In genomic region chr10:132961-133898, GRCh38 we compare ENCODE assay signal across 10 cellular contexts. TPM values are rescaled to one million over a fixed set of nuclear protein-coding genes. Genes with fewer than 3 reads are reported as not detected.
A peak's percentile ranks its signal among the peaks of the same experiment; 100 is the strongest.
DNase-seq lines count a peak whose midpoint lies in the region; ATAC-seq, FAIRE-seq and TF ChIP-seq lines count a peak whose summit lies in the region.
"Had no signal": no experiment of that assay in that cellular context is flagged by ENCODE, and none has a peak within 500 bp of the region (broad histone marks: within the 10 kb centered on the region; RNA-seq: fewer than 3 reads in every experiment).

No MANE protein-coding gene starts in this region.

- H2AFZ ChIP-seq in keratinocyte (ENCODE audit: control insufficient read depth, low read length) = no peak overlapping the region

- peaks cover 33% of the 10 kb centered on the region for H3K4me1 Mint-ChIP-seq in activated naive CD8-positive, alpha-beta T cell treated with anti-CD3 and anti-CD28 coated beads, Interleukin-2, amount 10 ng/mL, durations not matched to agents 7 days and 5 days

- no peak for ATAC-seq in activated naive CD8-positive, alpha-beta T cell treated with anti-CD3 and anti-CD28 coated beads, Interleukin-2, amount 10 ng/mL, durations not matched to agents 7 days and 5 days (ENCODE audit: low read depth)
- ATAC-seq in HG03460 (IDR thresholded peaks at IDR 0.05; ENCODE audit: unreplicated experiment) (no peak), HG03045 (IDR thresholded peaks at IDR 0.05; ENCODE audit: unreplicated experiment) (no peak)

- CTCF ChIA-PET in AG04450 (lab: Charles Lee) (interaction anchor here (1.4 kb wide), 1 partner anchor 57 kb away, joined by 4 read pairs; no protein-coding TSS in a partner anchor), HEK293T (lab: Yijun Ruan, JAX) (interaction anchor here (0.7 kb wide), 1 partner anchor 57 kb away, joined by 3 read pairs; no protein-coding TSS in a partner anchor)

- peaks cover 7% of the 10 kb centered on the region for H4K20me1 ChIP-seq in keratinocyte (ENCODE audit: control insufficient read depth, extremely low read depth, insufficient read depth, low read length)

- H3K27me3 ChIP-seq in AG04450 (ENCODE audit: control insufficient read depth, insufficient read depth, low read length) (no peaks in the 10 kb centered on the region), keratinocyte (ENCODE audit: control insufficient read depth, extremely low read depth, insufficient read depth, low read length) (no peaks in the 10 kb centered on the region)

- no peaks in the 10 kb centered on the region for H3K36me3 ChIP-seq in keratinocyte (ENCODE audit: control insufficient read depth in 2 of 2, extremely low read depth in 1 of 2, insufficient read depth in 2 of 2, low read length in 2 of 2)
- H3K36me3 ChIP-seq: neutrophil had no signal

- H3K27ac ChIP-seq in AG04450 (ENCODE audit: low read depth, low read length) (no peak overlapping the region), keratinocyte (ENCODE audit: control insufficient read depth, insufficient read depth, low read length) (no peak overlapping the region)
- H3K27ac ChIP-seq: neutrophil had no signal

- H3K4me2 ChIP-seq in keratinocyte (ENCODE audit: control insufficient read depth, extremely low read depth, insufficient read depth, low read depth, low read length) = peak overlapping the region; percentile 98

- no peak overlapping the region for H3K27ac Mint-ChIP-seq in activated naive CD8-positive, alpha-beta T cell treated with anti-CD3 and anti-CD28 coated beads, Interleukin-2, amount 10 ng/mL, durations not matched to agents 7 days and 5 days

- H3K4me3 Mint-ChIP-seq in activated naive CD8-positive, alpha-beta T cell treated with anti-CD3 and anti-CD28 coated beads, Interleukin-2, amount 10 ng/mL, durations not matched to agents 7 days and 5 days = peak overlapping the region; percentile 87

- H3K79me2 ChIP-seq in keratinocyte (ENCODE audit: control insufficient read depth, insufficient read depth, low read length) = peaks cover 24% of the 10 kb centered on the region

- H3K9me1 ChIP-seq in keratinocyte (ENCODE audit: control insufficient read depth, extremely low read depth, insufficient read depth, low read length) = peaks cover 5% of the 10 kb centered on the region

- peaks cover 2% of the 10 kb centered on the region for H3K27me3 Mint-ChIP-seq in activated naive CD8-positive, alpha-beta T cell treated with anti-CD3 and anti-CD28 coated beads, Interleukin-2, amount 10 ng/mL, durations not matched to agents 7 days and 5 days

- H3K36me3 Mint-ChIP-seq in activated naive CD8-positive, alpha-beta T cell treated with anti-CD3 and anti-CD28 coated beads, Interleukin-2, amount 10 ng/mL, durations not matched to agents 7 days and 5 days = no peaks in the 10 kb centered on the region

- H3K4me3 ChIP-seq in AG04450 (ENCODE audit: low read depth, low read length) (peak overlapping the region; percentile 89), keratinocyte (ENCODE audit: control insufficient read depth in 2 of 3, extremely low read depth in 1 of 3, insufficient read depth in 2 of 3, low read depth in 1 of 3, low read length in 3 of 3) (peak overlapping the region in 2 of 3 experiments; percentile 2 to 69)

- no peak for FAIRE-seq in keratinocyte (lab: Jason Lieb, UNC)
- FAIRE-seq: TTC549 had no signal

- TF ChIP-seq CTCF in AG04450 (IDR thresholded peaks at IDR 0.05; ENCODE audit: low read depth, low read length) = no peak
- TF ChIP-seq CTCF in keratinocyte (optimal IDR thresholded peaks at IDR 0.05 in 1 of 3, IDR thresholded peaks at IDR 0.05 in 1 of 3, conservative IDR thresholded peaks at IDR 0.05 in 1 of 3; ENCODE audit: extremely low read depth in 1 of 3, insufficient read depth in 2 of 3, low read length in 3 of 3) = no peak

- H3K4me1 ChIP-seq in keratinocyte (ENCODE audit: control insufficient read depth, extremely low read depth, insufficient read depth, low read length) = peaks cover 31% of the 10 kb centered on the region

- dilution Hi-C loops in keratinocyte (cut with MboI; ENCODE audit: extremely low pct_ligation_motif_present, low sequenced_read_pairs) = no loop called here

- H3K9me3 ChIP-seq in AG04450 (ENCODE audit: control insufficient read depth, insufficient read depth, low read length) (no peaks in the 10 kb centered on the region; the same call in 1 of the 2 replicates), keratinocyte (ENCODE audit: control insufficient read depth, low read depth, low read length) (no peaks in the 10 kb centered on the region)
- H3K9me3 ChIP-seq: neutrophil had no signal

- POLR2A ChIA-PET in AG04450 (lab: Yijun Ruan, JAX) (no interaction called here), HEK293T (lab: Yijun Ruan, JAX) (no interaction called here)
- POLR2A ChIA-PET in activated naive CD8-positive, alpha-beta T cell treated with anti-CD3 and anti-CD28 coated beads, Interleukin-2, amount 10 ng/mL, durations not matched to agents 7 days and 5 days (lab: Charles Lee) = no interaction called here

- H3K9me3 Mint-ChIP-seq in activated naive CD8-positive, alpha-beta T cell treated with anti-CD3 and anti-CD28 coated beads, Interleukin-2, amount 10 ng/mL, durations not matched to agents 7 days and 5 days = no peaks in the 10 kb centered on the region

- no peak for DNase-seq in AG04450 (ENCODE audit: low read depth, low spot score)
- DNase-seq in HEK293T (ENCODE audit: extremely low spot score) = no peak
- no peak for DNase-seq in activated naive CD8-positive, alpha-beta T cell treated with anti-CD3 and anti-CD28 coated beads, Interleukin-2, amount 10 ng/mL, durations not matched to agents 7 days and 5 days
- peak; percentile 26 for DNase-seq in keratinocyte (ENCODE audit: low read depth, low spot score)
- no peak for DNase-seq in RPMI8226
- no peak for DNase-seq in DMS79 (lab: John Stamatoyannopoulos, UW)

- H3K9ac ChIP-seq in keratinocyte (ENCODE audit: control insufficient read depth, extremely low read depth, insufficient read depth, low read length) = no peak overlapping the region

TF ChIP-seq in HEK293T, 16 proteins besides CTCF, POLR2A, EP300 and RAD21:
- TF ChIP-seq ARNT (IDR thresholded peaks at IDR 0.05) = no peak
- no peak for TF ChIP-seq FOXA1 (IDR thresholded peaks at IDR 0.05)
- TF ChIP-seq BHLHE40 (IDR thresholded peaks at IDR 0.05; ENCODE audit: borderline replicate concordance) = no peak
- no peak for TF ChIP-seq CTBP1 (IDR thresholded peaks at IDR 0.05; ENCODE audit: borderline replicate concordance)
- peak; percentile 47 for TF ChIP-seq PKNOX1 (IDR thresholded peaks at IDR 0.05)
- TF ChIP-seq FOXK2 (IDR thresholded peaks at IDR 0.05) = no peak

RNA-seq across cellular contexts. Expression of gene ZMYND11, which starts 2.0 kb away (rescaled TPM):
- 58.7 and 76.0 TPM in 2 replicates for polyA plus RNA-seq in AG04450 (2011; rRNA removed)
- polyA minus RNA-seq in AG04450 (2011; rRNA and poly(A)+ RNA removed) = 33.2 and 46.7 TPM in 2 replicates
- total RNA-seq in activated naive CD8-positive, alpha-beta T cell treated with anti-CD3 and anti-CD28 coated beads, Interleukin-2, amount 10 ng/mL, durations not matched to agents 7 days and 5 days = 10 to 100 TPM; 49.9 to 52.8 TPM
- 21.9 to 36.1 TPM (median 33.6 TPM) in 3 replicates for polyA plus RNA-seq in keratinocyte
- 52.3 TPM for polyA plus RNA-seq in keratinocyte (2011; ENCODE audit: low read depth)
- polyA plus RNA-seq in keratinocyte (2011; cell fraction: cytosol; rRNA removed) = 23.7 and 34.9 TPM in 2 replicates
- 22.9 and 35.1 TPM in 2 replicates for polyA plus RNA-seq in keratinocyte (2011; cell fraction: nucleus; rRNA removed)
- 22.2 and 28.3 TPM in 2 replicates for polyA plus RNA-seq in keratinocyte (2012; ENCODE audit: low replicate concordance)
- polyA minus RNA-seq in keratinocyte = 8.5 to 28.7 TPM (median 15.3 TPM) in 3 replicates
- 15.9 TPM for polyA minus RNA-seq in keratinocyte (2011; cell fraction: cytosol; rRNA and poly(A)+ RNA removed)
- polyA minus RNA-seq in keratinocyte (2011; cell fraction: nucleus; rRNA and poly(A)+ RNA removed) = 7.9 and 18.9 TPM in 2 replicates
